ENCODE assay signal across 30 cellular contexts in the genomic region with DNA sequence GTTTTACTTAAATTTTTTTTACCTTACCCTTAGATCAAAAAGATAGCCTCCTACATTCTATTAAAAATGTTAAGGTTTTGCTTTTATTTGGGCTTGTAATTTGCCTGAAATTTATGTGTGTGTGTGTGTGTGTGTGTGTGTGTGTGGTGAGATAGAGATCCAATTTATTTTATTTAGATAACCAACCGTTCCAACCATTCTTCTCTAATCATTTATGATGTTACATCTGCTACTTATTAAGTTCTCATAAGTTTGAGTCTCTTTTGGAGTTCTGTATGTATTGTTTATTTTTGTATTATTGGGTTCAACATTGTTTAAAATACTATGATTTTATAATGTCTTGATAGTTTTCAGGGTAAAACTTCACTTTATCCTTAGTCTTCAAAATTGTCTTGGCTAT.
"Had no signal": no experiment of that assay in that cellular context is flagged by ENCODE, and none has a peak within 500 bp of the region (broad histone marks: within the 10 kb centered on the region; RNA-seq: fewer than 3 reads in every experiment).

No MANE protein-coding gene starts in this region.

- H3K4me1 ChIP-seq: breast epithelium, colonic mucosa, heart left ventricle had no signal

- DNase-seq: activated B cell treated with CpG ODN at 0.5 μM for 24 hours; activated CD4-positive, alpha-beta T cell treated with anti-CD3 and anti-CD28 coated beads for 48 hours; activated CD4-positive, alpha-beta T cell treated with anti-CD3 and anti-CD28 coated beads, Interleukin-2, amount 50 U/mL, for 1 hour; activated CD4-positive, alpha-beta T cell treated with anti-CD3 and anti-CD28 coated beads, Interleukin-2, amount 50 U/mL, for 48 hours; activated CD8-positive, alpha-beta memory T cell treated with anti-CD3 and anti-CD28 coated beads for 24 hours; activated CD8-positive, alpha-beta T cell treated with anti-CD3 and anti-CD28 coated beads for 36 hours; activated effector memory CD4-positive, alpha-beta T cell treated with Interleukin-2 at 50 U/mL for 16 hours; activated gamma-delta T cell treated with Interleukin-2 at 50 U/mL for 16 hours; activated naive CD4-positive, alpha-beta T cell treated with anti-CD3 and anti-CD28 coated beads, Interleukin-2, amount 50 U/mL, for 16 hours; activated naive CD4-positive, alpha-beta T cell treated with Interleukin-2 at 50 U/mL for 16 hours; activated T-cell treated with anti-CD3 and anti-CD28 coated beads, Interleukin-2, amount 50 U/mL, for 4 hours; amygdala; aorta; central memory CD4-positive, alpha-beta T cell; cerebellar nuclear complex; colonic mucosa; effector CD8-positive, alpha-beta T cell; foreskin fibroblast; glutamatergic neuron; heart left ventricle; T-helper 1 cell; T-helper 17 cell; T1000; WERI-Rb-1 had no signal

- ATAC-seq: activated CD4-positive, CD25-positive, alpha-beta regulatory T cell treated with anti-CD3 and anti-CD28 coated beads, Interleukin-2, amount 50 U/mL, for 24 hours; activated CD8-positive, alpha-beta T cell treated with anti-CD3 and anti-CD28 coated beads for 36 hours; activated T-cell treated with anti-CD3 and anti-CD28 coated beads, Interleukin-2, amount 50 U/mL, for 4 hours; activated T-helper 17 cell treated with anti-CD3 and anti-CD28 coated beads, Interleukin-2, amount 50 U/mL, for 72 hours; esophagus mucosa; heart left ventricle; T-helper 17 cell had no signal

- H3K27me3 ChIP-seq: breast epithelium, cardiac muscle cell, colonic mucosa, heart left ventricle had no signal

- H3K9me3 ChIP-seq: colonic mucosa had no signal

- H3K27ac ChIP-seq: breast epithelium, cardiac muscle cell, colonic mucosa, heart left ventricle, WERI-Rb-1 had no signal

- H3K4me3 ChIP-seq: breast epithelium, cardiac muscle cell, colonic mucosa, heart left ventricle had no signal

- H3K36me3 ChIP-seq: breast epithelium, cardiac muscle cell, colonic mucosa, heart left ventricle, WERI-Rb-1 had no signal

- FAIRE-seq: frontal cortex had no signal
